ENCODE assay signal across 1 cellular context in the genomic region with DNA sequence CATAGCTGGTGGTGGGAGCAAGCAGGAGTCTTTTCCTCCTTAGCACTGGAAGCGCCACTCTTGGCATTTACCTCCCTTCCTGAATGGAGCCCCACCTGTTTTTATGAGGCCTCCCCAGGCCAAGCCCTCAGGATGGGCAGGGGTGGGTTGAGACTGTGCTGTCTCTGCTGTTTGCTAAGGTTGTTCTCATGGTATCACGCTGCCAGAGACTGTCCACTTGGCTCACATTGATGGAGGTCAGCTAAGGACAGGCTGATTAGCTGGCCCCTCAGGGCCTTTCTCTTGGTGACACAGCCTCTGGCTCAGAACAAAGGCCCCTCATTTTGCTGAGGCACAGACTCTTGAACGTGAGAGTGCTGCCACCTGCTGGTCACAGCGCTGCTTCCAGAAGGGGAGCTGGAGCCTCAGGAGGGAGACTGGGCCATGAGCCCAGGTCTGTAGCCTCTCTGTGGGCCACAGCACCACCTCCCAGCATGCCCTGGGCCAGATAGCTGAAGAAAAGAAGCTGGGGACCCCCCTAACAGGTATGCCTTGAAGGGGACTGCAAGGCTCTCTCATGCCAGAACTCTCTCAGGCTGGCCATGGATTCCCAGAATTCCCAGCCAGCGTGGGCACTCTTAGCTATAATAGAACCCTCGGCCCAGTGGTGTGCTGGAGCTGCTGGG.
A peak's percentile ranks its signal among the peaks of the same experiment; 100 is the strongest.
TF ChIP-seq lines count a peak whose summit lies in the region.

No MANE protein-coding gene starts in this region.

TF ChIP-seq in K562, 482 proteins besides CTCF, POLR2A, EP300 and RAD21 (continued from another document):
- TF ChIP-seq, protein P1, sequence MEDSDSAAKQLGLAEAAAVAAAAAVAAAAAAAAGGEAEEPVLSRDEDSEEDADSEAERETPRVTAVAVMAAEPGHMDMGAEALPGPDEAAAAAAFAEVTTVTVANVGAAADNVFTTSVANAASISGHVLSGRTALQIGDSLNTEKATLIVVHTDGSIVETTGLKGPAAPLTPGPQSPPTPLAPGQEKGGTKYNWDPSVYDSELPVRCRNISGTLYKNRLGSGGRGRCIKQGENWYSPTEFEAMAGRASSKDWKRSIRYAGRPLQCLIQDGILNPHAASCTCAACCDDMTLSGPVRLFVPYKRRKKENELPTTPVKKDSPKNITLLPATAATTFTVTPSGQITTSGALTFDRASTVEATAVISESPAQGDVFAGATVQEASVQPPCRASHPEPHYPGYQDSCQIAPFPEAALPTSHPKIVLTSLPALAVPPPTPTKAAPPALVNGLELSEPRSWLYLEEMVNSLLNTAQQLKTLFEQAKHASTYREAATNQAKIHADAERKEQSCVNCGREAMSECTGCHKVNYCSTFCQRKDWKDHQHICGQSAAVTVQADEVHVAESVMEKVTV (CRISPR knock-in tag; IDR thresholded peaks at IDR 0.05), result peak; percentile 98
- TF ChIP-seq ESRRA (IDR thresholded peaks at IDR 0.05; ENCODE audit: borderline replicate concordance, low read depth) (0 out of 2 replicates have a peak, but pooled peaks have one; percentile 27), GATAD2A (IDR thresholded peaks at IDR 0.05) (no peak), RFX5 (IDR thresholded peaks at IDR 0.05; ENCODE audit: low read depth, low read length) (no peak), RCOR1 (IDR thresholded peaks at IDR 0.05; ENCODE audit: borderline replicate concordance in 1 of 2, low read depth in 2 of 2, low read length in 2 of 2) (peak in 1 of 2 experiments; percentile 63; a peak in 1 of 4 replicates), ZNF57 (CRISPR knock-in tag; IDR thresholded peaks at IDR 0.05) (0 out of 2 replicates have a peak, but pooled peaks have one; percentile 31), SMC3 (conservative IDR thresholded peaks at IDR 0.05; ENCODE audit: insufficient read depth, low read depth, low read length) (peak; percentile 99), ATF7 (IDR thresholded peaks at IDR 0.05) (0 out of 2 replicates have a peak, but pooled peaks have one; percentile 29), KLF16 (IDR thresholded peaks at IDR 0.05) (peak; percentile 55; the same call in 1 of the 2 replicates), ZC3H8 (IDR thresholded peaks at IDR 0.05) (no peak), NFIC (IDR thresholded peaks at IDR 0.05) (no peak), ETV5 (CRISPR knock-in tag; IDR thresholded peaks at IDR 0.05; ENCODE audit: low read depth) (peak; percentile 29; the same call in 1 of the 2 replicates), STAG1 (CRISPR knock-in tag; IDR thresholded peaks at IDR 0.05; ENCODE audit: borderline replicate concordance) (peak; percentile 98), ARID2 (IDR thresholded peaks at IDR 0.05) (peak; percentile 98), ZNF77 (CRISPR knock-in tag; IDR thresholded peaks at IDR 0.05) (no peak), YY1 (IDR thresholded peaks at IDR 0.05; ENCODE audit: borderline replicate concordance in 1 of 3, control insufficient read depth in 1 of 3, extremely low read depth in 1 of 3, insufficient read depth in 3 of 3, insufficient read length in 1 of 3, insufficient replicate concordance in 2 of 3, low read depth in 1 of 3, low read length in 2 of 3) (peak in 2 of 3 experiments; percentile 52 to 59), ZSCAN29 (IDR thresholded peaks at IDR 0.05) (peak; percentile 28; the same call in 1 of the 2 replicates)
- TF ChIP-seq, protein P2, sequence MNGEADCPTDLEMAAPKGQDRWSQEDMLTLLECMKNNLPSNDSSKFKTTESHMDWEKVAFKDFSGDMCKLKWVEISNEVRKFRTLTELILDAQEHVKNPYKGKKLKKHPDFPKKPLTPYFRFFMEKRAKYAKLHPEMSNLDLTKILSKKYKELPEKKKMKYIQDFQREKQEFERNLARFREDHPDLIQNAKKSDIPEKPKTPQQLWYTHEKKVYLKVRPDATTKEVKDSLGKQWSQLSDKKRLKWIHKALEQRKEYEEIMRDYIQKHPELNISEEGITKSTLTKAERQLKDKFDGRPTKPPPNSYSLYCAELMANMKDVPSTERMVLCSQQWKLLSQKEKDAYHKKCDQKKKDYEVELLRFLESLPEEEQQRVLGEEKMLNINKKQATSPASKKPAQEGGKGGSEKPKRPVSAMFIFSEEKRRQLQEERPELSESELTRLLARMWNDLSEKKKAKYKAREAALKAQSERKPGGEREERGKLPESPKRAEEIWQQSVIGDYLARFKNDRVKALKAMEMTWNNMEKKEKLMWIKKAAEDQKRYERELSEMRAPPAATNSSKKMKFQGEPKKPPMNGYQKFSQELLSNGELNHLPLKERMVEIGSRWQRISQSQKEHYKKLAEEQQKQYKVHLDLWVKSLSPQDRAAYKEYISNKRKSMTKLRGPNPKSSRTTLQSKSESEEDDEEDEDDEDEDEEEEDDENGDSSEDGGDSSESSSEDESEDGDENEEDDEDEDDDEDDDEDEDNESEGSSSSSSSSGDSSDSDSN (IDR thresholded peaks at IDR 0.05; ENCODE audit: borderline replicate concordance in 1 of 2, low read depth in 2 of 2, low read length in 2 of 2), result peak in 1 of 2 experiments; percentile 69; a peak in 1 of 4 replicates
- TF ChIP-seq, protein P3, sequence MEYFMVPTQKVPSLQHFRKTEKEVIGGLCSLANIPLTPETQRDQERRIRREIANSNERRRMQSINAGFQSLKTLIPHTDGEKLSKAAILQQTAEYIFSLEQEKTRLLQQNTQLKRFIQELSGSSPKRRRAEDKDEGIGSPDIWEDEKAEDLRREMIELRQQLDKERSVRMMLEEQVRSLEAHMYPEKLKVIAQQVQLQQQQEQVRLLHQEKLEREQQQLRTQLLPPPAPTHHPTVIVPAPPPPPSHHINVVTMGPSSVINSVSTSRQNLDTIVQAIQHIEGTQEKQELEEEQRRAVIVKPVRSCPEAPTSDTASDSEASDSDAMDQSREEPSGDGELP (CRISPR knock-in tag; IDR thresholded peaks at IDR 0.05; ENCODE audit: borderline replicate concordance), result peak; percentile 40; the same call in 1 of the 2 replicates
- TF ChIP-seq, protein P4, sequence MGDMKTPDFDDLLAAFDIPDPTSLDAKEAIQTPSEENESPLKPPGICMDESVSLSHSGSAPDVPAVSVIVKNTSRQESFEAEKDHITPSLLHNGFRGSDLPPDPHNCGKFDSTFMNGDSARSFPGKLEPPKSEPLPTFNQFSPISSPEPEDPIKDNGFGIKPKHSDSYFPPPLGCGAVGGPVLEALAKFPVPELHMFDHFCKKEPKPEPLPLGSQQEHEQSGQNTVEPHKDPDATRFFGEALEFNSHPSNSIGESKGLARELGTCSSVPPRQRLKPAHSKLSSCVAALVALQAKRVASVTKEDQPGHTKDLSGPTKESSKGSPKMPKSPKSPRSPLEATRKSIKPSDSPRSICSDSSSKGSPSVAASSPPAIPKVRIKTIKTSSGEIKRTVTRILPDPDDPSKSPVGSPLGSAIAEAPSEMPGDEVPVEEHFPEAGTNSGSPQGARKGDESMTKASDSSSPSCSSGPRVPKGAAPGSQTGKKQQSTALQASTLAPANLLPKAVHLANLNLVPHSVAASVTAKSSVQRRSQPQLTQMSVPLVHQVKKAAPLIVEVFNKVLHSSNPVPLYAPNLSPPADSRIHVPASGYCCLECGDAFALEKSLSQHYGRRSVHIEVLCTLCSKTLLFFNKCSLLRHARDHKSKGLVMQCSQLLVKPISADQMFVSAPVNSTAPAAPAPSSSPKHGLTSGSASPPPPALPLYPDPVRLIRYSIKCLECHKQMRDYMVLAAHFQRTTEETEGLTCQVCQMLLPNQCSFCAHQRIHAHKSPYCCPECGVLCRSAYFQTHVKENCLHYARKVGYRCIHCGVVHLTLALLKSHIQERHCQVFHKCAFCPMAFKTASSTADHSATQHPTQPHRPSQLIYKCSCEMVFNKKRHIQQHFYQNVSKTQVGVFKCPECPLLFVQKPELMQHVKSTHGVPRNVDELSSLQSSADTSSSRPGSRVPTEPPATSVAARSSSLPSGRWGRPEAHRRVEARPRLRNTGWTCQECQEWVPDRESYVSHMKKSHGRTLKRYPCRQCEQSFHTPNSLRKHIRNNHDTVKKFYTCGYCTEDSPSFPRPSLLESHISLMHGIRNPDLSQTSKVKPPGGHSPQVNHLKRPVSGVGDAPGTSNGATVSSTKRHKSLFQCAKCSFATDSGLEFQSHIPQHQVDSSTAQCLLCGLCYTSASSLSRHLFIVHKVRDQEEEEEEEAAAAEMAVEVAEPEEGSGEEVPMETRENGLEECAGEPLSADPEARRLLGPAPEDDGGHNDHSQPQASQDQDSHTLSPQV (IDR thresholded peaks at IDR 0.05), result no peak; the same call in 1 of the 2 replicates
- TF ChIP-seq, protein P5, sequence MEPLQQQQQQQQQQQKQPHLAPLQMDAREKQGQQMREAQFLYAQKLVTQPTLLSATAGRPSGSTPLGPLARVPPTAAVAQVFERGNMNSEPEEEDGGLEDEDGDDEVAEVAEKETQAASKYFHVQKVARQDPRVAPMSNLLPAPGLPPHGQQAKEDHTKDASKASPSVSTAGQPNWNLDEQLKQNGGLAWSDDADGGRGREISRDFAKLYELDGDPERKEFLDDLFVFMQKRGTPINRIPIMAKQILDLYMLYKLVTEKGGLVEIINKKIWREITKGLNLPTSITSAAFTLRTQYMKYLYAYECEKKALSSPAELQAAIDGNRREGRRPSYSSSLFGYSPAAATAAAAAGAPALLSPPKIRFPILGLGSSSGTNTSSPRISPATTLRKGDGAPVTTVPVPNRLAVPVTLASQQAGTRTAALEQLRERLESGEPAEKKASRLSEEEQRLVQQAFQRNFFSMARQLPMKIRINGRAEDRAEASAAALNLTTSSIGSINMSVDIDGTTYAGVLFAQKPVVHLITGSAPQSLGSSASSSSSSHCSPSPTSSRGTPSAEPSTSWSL (CRISPR knock-in tag; IDR thresholded peaks at IDR 0.05; ENCODE audit: borderline replicate concordance), result no peak
- TF ChIP-seq, protein P6, sequence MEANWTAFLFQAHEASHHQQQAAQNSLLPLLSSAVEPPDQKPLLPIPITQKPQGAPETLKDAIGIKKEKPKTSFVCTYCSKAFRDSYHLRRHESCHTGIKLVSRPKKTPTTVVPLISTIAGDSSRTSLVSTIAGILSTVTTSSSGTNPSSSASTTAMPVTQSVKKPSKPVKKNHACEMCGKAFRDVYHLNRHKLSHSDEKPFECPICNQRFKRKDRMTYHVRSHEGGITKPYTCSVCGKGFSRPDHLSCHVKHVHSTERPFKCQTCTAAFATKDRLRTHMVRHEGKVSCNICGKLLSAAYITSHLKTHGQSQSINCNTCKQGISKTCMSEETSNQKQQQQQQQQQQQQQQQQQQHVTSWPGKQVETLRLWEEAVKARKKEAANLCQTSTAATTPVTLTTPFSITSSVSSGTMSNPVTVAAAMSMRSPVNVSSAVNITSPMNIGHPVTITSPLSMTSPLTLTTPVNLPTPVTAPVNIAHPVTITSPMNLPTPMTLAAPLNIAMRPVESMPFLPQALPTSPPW (CRISPR knock-in tag; IDR thresholded peaks at IDR 0.05), result peak; percentile 28; the same call in 1 of the 2 replicates
- TF ChIP-seq, protein P7, sequence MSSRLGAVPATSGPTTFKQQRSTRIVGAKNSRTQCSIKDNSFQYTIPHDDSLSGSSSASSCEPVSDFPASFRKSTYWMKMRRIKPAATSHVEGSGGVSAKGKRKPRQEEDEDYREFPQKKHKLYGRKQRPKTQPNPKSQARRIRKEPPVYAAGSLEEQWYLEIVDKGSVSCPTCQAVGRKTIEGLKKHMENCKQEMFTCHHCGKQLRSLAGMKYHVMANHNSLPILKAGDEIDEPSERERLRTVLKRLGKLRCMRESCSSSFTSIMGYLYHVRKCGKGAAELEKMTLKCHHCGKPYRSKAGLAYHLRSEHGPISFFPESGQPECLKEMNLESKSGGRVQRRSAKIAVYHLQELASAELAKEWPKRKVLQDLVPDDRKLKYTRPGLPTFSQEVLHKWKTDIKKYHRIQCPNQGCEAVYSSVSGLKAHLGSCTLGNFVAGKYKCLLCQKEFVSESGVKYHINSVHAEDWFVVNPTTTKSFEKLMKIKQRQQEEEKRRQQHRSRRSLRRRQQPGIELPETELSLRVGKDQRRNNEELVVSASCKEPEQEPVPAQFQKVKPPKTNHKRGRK (tag; IDR thresholded peaks at IDR 0.05), result no peak
- TF ChIP-seq, protein P8, sequence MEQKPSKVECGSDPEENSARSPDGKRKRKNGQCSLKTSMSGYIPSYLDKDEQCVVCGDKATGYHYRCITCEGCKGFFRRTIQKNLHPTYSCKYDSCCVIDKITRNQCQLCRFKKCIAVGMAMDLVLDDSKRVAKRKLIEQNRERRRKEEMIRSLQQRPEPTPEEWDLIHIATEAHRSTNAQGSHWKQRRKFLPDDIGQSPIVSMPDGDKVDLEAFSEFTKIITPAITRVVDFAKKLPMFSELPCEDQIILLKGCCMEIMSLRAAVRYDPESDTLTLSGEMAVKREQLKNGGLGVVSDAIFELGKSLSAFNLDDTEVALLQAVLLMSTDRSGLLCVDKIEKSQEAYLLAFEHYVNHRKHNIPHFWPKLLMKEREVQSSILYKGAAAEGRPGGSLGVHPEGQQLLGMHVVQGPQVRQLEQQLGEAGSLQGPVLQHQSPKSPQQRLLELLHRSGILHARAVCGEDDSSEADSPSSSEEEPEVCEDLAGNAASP (IDR thresholded peaks at IDR 0.05), result peak; percentile 83
